In the genomic region with DNA sequence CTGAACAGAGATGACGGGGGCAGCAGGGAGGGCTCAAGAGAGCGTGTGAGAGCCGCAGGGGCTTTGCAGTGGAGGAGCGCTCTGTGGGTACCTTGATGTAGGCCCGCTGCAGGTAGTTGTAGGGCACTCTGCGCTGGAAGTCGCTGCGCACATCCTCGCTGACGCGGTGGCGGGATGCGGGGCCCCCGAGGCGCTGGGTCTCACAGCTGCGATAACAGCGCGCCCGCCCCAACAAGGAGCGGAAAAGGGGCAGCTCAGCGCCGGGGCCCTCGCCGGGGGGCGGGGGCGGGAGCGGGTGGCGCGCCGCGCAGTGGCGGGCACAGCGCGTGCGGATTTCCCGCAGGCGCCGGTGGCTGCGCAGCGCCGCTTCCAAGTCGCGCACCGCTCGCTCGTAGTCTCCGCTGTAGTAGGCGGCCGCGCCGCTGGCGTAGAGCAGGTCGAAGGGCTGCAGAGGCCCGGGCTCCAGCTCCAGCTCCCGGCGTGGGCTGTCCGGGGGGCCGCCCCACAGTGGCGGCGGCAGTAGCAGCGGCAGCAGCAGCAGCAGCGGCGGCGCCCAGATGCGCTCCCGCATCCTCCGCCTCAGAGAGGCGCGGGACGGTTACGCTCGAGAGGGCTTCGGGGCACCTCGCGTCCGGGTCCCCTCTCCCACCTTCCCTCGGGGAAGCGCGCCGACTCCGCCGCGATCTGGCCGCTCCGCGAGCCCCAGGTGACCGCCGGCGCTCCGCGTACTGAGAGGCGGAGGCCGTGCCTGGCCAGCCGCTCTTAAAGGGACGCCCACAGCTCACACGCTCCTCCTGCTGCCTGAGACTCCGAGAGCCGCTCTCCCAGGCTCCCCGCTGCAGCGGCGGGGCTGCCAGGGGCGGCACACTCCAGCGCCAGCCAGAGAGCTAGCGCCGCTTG, we compare ENCODE assay signal across 1 cellular context.
TF ChIP-seq lines count a peak whose summit lies in the region.

A gene with protein sequence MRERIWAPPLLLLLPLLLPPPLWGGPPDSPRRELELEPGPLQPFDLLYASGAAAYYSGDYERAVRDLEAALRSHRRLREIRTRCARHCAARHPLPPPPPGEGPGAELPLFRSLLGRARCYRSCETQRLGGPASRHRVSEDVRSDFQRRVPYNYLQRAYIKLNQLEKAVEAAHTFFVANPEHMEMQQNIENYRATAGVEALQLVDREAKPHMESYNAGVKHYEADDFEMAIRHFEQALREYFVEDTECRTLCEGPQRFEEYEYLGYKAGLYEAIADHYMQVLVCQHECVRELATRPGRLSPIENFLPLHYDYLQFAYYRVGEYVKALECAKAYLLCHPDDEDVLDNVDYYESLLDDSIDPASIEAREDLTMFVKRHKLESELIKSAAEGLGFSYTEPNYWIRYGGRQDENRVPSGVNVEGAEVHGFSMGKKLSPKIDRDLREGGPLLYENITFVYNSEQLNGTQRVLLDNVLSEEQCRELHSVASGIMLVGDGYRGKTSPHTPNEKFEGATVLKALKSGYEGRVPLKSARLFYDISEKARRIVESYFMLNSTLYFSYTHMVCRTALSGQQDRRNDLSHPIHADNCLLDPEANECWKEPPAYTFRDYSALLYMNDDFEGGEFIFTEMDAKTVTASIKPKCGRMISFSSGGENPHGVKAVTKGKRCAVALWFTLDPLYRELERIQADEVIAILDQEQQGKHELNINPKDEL (minus strand): TSS at position 737 of the 900 bp plus-strand sequence. CDS start 166 bp downstream, at position 571.

TF ChIP-seq in HepG2, 621 proteins besides CTCF, POLR2A, EP300 and RAD21 (continued from another document and continues in another):
- TF ChIP-seq, protein P1, sequence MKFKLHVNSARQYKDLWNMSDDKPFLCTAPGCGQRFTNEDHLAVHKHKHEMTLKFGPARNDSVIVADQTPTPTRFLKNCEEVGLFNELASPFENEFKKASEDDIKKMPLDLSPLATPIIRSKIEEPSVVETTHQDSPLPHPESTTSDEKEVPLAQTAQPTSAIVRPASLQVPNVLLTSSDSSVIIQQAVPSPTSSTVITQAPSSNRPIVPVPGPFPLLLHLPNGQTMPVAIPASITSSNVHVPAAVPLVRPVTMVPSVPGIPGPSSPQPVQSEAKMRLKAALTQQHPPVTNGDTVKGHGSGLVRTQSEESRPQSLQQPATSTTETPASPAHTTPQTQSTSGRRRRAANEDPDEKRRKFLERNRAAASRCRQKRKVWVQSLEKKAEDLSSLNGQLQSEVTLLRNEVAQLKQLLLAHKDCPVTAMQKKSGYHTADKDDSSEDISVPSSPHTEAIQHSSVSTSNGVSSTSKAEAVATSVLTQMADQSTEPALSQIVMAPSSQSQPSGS (CRISPR knock-in tag; IDR thresholded peaks at IDR 0.05), result 0 out of 2 replicates have a peak, but pooled peaks have one; percentile 23
- TF ChIP-seq, protein P2, sequence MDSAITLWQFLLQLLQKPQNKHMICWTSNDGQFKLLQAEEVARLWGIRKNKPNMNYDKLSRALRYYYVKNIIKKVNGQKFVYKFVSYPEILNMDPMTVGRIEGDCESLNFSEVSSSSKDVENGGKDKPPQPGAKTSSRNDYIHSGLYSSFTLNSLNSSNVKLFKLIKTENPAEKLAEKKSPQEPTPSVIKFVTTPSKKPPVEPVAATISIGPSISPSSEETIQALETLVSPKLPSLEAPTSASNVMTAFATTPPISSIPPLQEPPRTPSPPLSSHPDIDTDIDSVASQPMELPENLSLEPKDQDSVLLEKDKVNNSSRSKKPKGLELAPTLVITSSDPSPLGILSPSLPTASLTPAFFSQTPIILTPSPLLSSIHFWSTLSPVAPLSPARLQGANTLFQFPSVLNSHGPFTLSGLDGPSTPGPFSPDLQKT (CRISPR knock-in tag; IDR thresholded peaks at IDR 0.05; ENCODE audit: borderline replicate concordance), result no peak
- no peak for TF ChIP-seq ZNF318 (CRISPR knock-in tag; IDR thresholded peaks at IDR 0.05)
- TF ChIP-seq ZNF660 (CRISPR knock-in tag; IDR thresholded peaks at IDR 0.05; ENCODE audit: borderline replicate concordance, low read depth), result no peak
- no peak for TF ChIP-seq ZC3H13 (CRISPR knock-in tag; IDR thresholded peaks at IDR 0.05)
- TF ChIP-seq ATF7-NPFF (CRISPR knock-in tag; IDR thresholded peaks at IDR 0.05; ENCODE audit: low read depth), result no peak
- TF ChIP-seq CBX5 (CRISPR knock-in tag; IDR thresholded peaks at IDR 0.05; ENCODE audit: borderline replicate concordance), result no peak
- TF ChIP-seq YEATS4 (CRISPR knock-in tag; IDR thresholded peaks at IDR 0.05; ENCODE audit: borderline replicate concordance), result peak; percentile 41; the same call in 1 of the 2 replicates
- TF ChIP-seq, protein P3, sequence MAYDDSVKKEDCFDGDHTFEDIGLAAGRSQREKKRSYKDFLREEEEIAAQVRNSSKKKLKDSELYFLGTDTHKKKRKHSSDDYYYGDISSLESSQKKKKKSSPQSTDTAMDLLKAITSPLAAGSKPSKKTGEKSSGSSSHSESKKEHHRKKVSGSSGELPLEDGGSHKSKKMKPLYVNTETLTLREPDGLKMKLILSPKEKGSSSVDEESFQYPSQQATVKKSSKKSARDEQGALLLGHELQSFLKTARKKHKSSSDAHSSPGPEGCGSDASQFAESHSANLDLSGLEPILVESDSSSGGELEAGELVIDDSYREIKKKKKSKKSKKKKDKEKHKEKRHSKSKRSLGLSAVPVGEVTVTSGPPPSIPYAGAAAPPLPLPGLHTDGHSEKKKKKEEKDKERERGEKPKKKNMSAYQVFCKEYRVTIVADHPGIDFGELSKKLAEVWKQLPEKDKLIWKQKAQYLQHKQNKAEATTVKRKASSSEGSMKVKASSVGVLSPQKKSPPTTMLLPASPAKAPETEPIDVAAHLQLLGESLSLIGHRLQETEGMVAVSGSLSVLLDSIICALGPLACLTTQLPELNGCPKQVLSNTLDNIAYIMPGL (CRISPR knock-in tag; IDR thresholded peaks at IDR 0.05; ENCODE audit: borderline replicate concordance in 1 of 2, low read depth in 1 of 2), result peak; percentile 28 to 67; a peak in 1 of 4 replicates
- no peak for TF ChIP-seq NFKBIZ (CRISPR knock-in tag; IDR thresholded peaks at IDR 0.05)
- TF ChIP-seq NRL (CRISPR knock-in tag; IDR thresholded peaks at IDR 0.05; ENCODE audit: borderline replicate concordance), result no peak
- no peak for TF ChIP-seq AFF4 (CRISPR knock-in tag; IDR thresholded peaks at IDR 0.05)
- no peak for TF ChIP-seq CREM (IDR thresholded peaks at IDR 0.05)
- no peak for TF ChIP-seq CREM (CRISPR knock-in tag; IDR thresholded peaks at IDR 0.05)
- TF ChIP-seq SMAD1 (CRISPR knock-in tag; IDR thresholded peaks at IDR 0.05; ENCODE audit: borderline replicate concordance, low read depth), result 0 out of 2 replicates have a peak, but pooled peaks have one; percentile 34
- TF ChIP-seq IRF2 (CRISPR knock-in tag; IDR thresholded peaks at IDR 0.05), result no peak
- TF ChIP-seq BCL6 (CRISPR knock-in tag; IDR thresholded peaks at IDR 0.05), result 0 out of 2 replicates have a peak, but pooled peaks have one; percentile 13
- TF ChIP-seq SRSF9 (IDR thresholded peaks at IDR 0.05; ENCODE audit: borderline replicate concordance, insufficient read depth, low read depth, low read length, poor library complexity, severe bottlenecking), result no peak
- no peak for TF ChIP-seq STAT5B (CRISPR knock-in tag; IDR thresholded peaks at IDR 0.05)
- no peak for TF ChIP-seq ZSCAN9 (CRISPR knock-in tag; IDR thresholded peaks at IDR 0.05; ENCODE audit: borderline replicate concordance)
- no peak for TF ChIP-seq ZNF335 (CRISPR knock-in tag; IDR thresholded peaks at IDR 0.05)
- no peak for TF ChIP-seq SUZ12 (IDR thresholded peaks at IDR 0.05; ENCODE audit: low read depth, low read length)
- peak; percentile 44; the same call in 1 of the 2 replicates for TF ChIP-seq ZNF770 (CRISPR knock-in tag; IDR thresholded peaks at IDR 0.05)
